13 cellular contexts compared by ENCODE assay signal in the genomic region with DNA sequence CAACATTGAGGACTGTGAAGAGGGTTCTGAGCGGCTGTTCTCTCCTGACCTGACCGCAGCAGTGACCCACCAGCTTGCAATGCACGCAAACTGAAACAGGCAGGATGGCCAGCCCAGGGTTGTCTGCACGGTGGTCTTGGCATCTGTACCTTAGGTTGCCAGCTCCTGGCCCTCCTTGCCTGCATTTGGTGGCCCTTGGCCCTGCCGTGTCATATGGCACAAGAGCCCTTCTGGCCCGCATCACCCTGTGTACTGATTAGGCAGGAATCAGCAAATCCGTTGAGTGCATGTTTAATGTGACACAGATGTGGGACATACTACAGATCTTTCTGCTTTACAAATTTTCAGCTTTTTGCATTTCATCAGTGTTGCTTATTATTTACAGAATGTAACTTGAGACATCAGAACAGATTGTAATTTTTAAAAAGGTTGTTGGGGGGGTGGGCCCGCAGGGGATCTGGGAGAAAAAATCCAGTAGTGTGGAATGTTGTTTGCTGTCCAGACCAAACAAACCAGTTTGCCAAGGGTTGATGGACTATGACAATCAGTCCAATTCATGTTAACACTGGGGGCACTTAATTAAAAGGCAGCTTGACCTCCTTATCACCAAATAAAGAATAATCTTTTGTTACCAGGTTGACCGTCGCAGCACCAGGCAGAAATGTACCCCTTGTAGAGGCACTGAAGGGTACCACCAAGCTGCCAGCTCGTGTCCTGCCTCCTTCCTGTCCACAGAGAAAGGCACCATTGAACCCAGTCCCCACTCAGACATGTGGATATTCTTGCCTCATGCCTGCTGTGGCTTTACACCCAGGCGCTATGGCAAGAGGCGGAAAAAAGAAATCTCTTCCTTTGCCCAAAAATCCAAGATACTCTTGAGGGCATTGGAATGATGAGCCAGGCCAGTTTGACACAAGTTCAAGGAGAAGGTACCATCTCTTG.
DNase-seq lines count a peak whose midpoint lies in the region; ATAC-seq and TF ChIP-seq lines count a peak whose summit lies in the region.
"Had no signal": no experiment of that assay in that cellular context is flagged by ENCODE, and none has a peak within 500 bp of the region (broad histone marks: within the 10 kb centered on the region; RNA-seq: fewer than 3 reads in every experiment).

No MANE protein-coding gene starts in this region.

- ATAC-seq in right lobe of liver: peak; percentile 65 to 78 (median 68)

- TF ChIP-seq CTCF in choroid plexus epithelial cell (conservative IDR thresholded peaks at IDR 0.05; ENCODE audit: low read depth, low read length) (no peak), right lobe of liver (IDR thresholded peaks at IDR 0.05) (no peak), type B pancreatic cell (conservative IDR thresholded peaks at IDR 0.05) (no peak), testis (IDR thresholded peaks at IDR 0.05) (no peak)

- CTCF ChIA-PET in HEK293T (lab: Yijun Ruan, JAX): no interaction called here

- TF ChIP-seq POLR2A in right lobe of liver (IDR thresholded peaks at IDR 0.05) (no peak), testis (IDR thresholded peaks at IDR 0.05) (no peak)

- 53% methylated on average over 7 of the region's 13 CpGs for WGBS in right lobe of liver (ENCODE audit: insufficient coverage, low coverage, low lambda C conversion rate, missing lambda C conversion rate)
- 63 to 67% methylated on average over 10 to 13 of the region's 13 CpGs for whole genome bisulfite sequencing in testis, 2 donors

- H3K27me3 ChIP-seq in right lobe of liver (no peaks in the 10 kb centered on the region), testis (no peaks in the 10 kb centered on the region)

- intact Hi-C loops in right lobe of liver (cut with DNase I): no loop called here
- intact Hi-C loops in testis (cut with DNase I; ENCODE audit: low total_unique reads): no loop called here

- H3K4me3 Mint-ChIP-seq in type B pancreatic cell: peak overlapping the region; percentile 62
- H3K4me3 Mint-ChIP-seq: activated CD4-positive, alpha-beta memory T cell treated with anti-CD3 and anti-CD28 coated beads for 36 hours; activated naive CD4-positive, alpha-beta T cell treated with anti-CD3 and anti-CD28 coated beads, Interleukin-2, amount 10 ng/mL, durations not matched to agents 7 days and 5 days had no signal

- peaks cover 39% of the 10 kb centered on the region for H3K36me3 Mint-ChIP-seq in type B pancreatic cell

- H3K4me1 ChIP-seq in right lobe of liver: peaks cover 0 to 31% (median 14%) of the 10 kb centered on the region in 4 donors
- peaks cover 26% of the 10 kb centered on the region for H3K4me1 ChIP-seq in testis

- H3K27ac ChIP-seq in right lobe of liver (peak overlapping the region in 1 of 3 donors; percentile 57), testis (no peak overlapping the region)

- POLR2A ChIA-PET in HEK293T (lab: Yijun Ruan, JAX): no interaction called here

- H3K4me3 ChIP-seq in choroid plexus epithelial cell (ENCODE audit: low read depth, low read length): no peak overlapping the region
- H3K4me3 ChIP-seq in right lobe of liver: no peak overlapping the region
- no peak overlapping the region for H3K4me3 ChIP-seq in testis

- no peaks in the 10 kb centered on the region for H3K36me3 ChIP-seq in right lobe of liver
- H3K36me3 ChIP-seq in testis (ENCODE audit: low read depth, missing control alignments): no peaks in the 10 kb centered on the region

- H3K9me3 Mint-ChIP-seq in type B pancreatic cell: peaks cover 7% of the 10 kb centered on the region
- H3K9me3 Mint-ChIP-seq: activated CD4-positive, alpha-beta memory T cell treated with anti-CD3 and anti-CD28 coated beads for 36 hours; activated naive CD4-positive, alpha-beta T cell treated with anti-CD3 and anti-CD28 coated beads, Interleukin-2, amount 10 ng/mL, durations not matched to agents 7 days and 5 days had no signal

- peak overlapping the region; percentile 86 for H3K27ac Mint-ChIP-seq in type B pancreatic cell
- H3K27ac Mint-ChIP-seq: activated CD4-positive, alpha-beta memory T cell treated with anti-CD3 and anti-CD28 coated beads for 36 hours; activated naive CD4-positive, alpha-beta T cell treated with anti-CD3 and anti-CD28 coated beads, Interleukin-2, amount 10 ng/mL, durations not matched to agents 7 days and 5 days had no signal

- no peaks in the 10 kb centered on the region for H3K9me3 ChIP-seq in right lobe of liver
- H3K9me3 ChIP-seq in testis: no peaks in the 10 kb centered on the region

- DNase-seq in NCI-H2171 treated with DMSO at 0.1 percent for 48 hours (lab: John Stamatoyannopoulos, UW) (peak; percentile 62), NCI-H2171 (lab: John Stamatoyannopoulos, UW) (no peak), choroid plexus epithelial cell (ENCODE audit: low read depth) (peak; percentile 46), right lobe of liver (peak in 1 of 3 donors; percentile 70), type B pancreatic cell (ENCODE audit: extremely low spot score, unreplicated experiment) (no peak), testis (no peak), HEK293T (ENCODE audit: extremely low spot score) (no peak)
- no peak for DNase-seq in activated CD8-positive, alpha-beta memory T cell treated with anti-CD3 and anti-CD28 coated beads, Interleukin-2, amount 50 U/mL, for 48 hours
- DNase-seq: activated CD4-positive, alpha-beta memory T cell treated with anti-CD3 and anti-CD28 coated beads for 36 hours; activated naive CD4-positive, alpha-beta T cell treated with anti-CD3 and anti-CD28 coated beads, Interleukin-2, amount 10 ng/mL, durations not matched to agents 7 days and 5 days; effector CD4-positive, alpha-beta T cell; NCI-H1048; NCI-H748 treated with DMSO at 0.1 percent for 48 hours had no signal

- no peaks in the 10 kb centered on the region for H3K27me3 Mint-ChIP-seq in type B pancreatic cell
- H3K27me3 Mint-ChIP-seq: activated CD4-positive, alpha-beta memory T cell treated with anti-CD3 and anti-CD28 coated beads for 36 hours; activated naive CD4-positive, alpha-beta T cell treated with anti-CD3 and anti-CD28 coated beads, Interleukin-2, amount 10 ng/mL, durations not matched to agents 7 days and 5 days had no signal

- peaks cover 63% of the 10 kb centered on the region for H3K4me1 Mint-ChIP-seq in type B pancreatic cell (ENCODE audit: unreplicated experiment)

TF ChIP-seq in HEK293T, 16 proteins besides CTCF, POLR2A, EP300 and RAD21:
- TF ChIP-seq HDGF (IDR thresholded peaks at IDR 0.05; ENCODE audit: borderline replicate concordance) (no peak), L3MBTL2 (conservative IDR thresholded peaks at IDR 0.05) (no peak), SP1 (IDR thresholded peaks at IDR 0.05) (no peak), ARNT (IDR thresholded peaks at IDR 0.05) (no peak), BHLHE40 (IDR thresholded peaks at IDR 0.05; ENCODE audit: borderline replicate concordance) (no peak), LEF1 (IDR thresholded peaks at IDR 0.05; ENCODE audit: borderline replicate concordance) (no peak), FOXM1 (IDR thresholded peaks at IDR 0.05; ENCODE audit: borderline replicate concordance) (no peak), FOXK2 (IDR thresholded peaks at IDR 0.05) (no peak), ELF4 (IDR thresholded peaks at IDR 0.05) (no peak), ZNF384 (IDR thresholded peaks at IDR 0.05) (no peak), FOXA1 (IDR thresholded peaks at IDR 0.05) (no peak), CTBP1 (IDR thresholded peaks at IDR 0.05; ENCODE audit: borderline replicate concordance) (no peak), NFRKB (IDR thresholded peaks at IDR 0.05) (no peak)
- TF ChIP-seq, protein P1, sequence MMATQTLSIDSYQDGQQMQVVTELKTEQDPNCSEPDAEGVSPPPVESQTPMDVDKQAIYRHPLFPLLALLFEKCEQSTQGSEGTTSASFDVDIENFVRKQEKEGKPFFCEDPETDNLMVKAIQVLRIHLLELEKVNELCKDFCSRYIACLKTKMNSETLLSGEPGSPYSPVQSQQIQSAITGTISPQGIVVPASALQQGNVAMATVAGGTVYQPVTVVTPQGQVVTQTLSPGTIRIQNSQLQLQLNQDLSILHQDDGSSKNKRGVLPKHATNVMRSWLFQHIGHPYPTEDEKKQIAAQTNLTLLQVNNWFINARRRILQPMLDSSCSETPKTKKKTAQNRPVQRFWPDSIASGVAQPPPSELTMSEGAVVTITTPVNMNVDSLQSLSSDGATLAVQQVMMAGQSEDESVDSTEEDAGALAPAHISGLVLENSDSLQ (IDR thresholded peaks at IDR 0.05): no peak

Comparison
In these comparisons a context has a peak if more than half of its experiments do, and no peak if none do; other contexts are left out.
1. DNase-seq: peak in NCI-H2171 treated with DMSO at 0.1 percent for 48 hours (single experiment) and choroid plexus epithelial cell (single experiment); none in NCI-H2171 (single experiment), type B pancreatic cell (single experiment), testis (single experiment), HEK293T (single experiment) and activated CD8-positive, alpha-beta memory T cell treated with anti-CD3 and anti-CD28 coated beads, Interleukin-2, amount 50 U/mL, for 48 hours (single experiment).